ENCODE assay signal across 1 cellular context in genomic region chr10:18618995-18619394, GRCh38.
TF ChIP-seq lines count a peak whose summit lies in the region.

No MANE protein-coding gene starts in this region.

TF ChIP-seq in endothelial cell of umbilical vein, 7 proteins besides CTCF, POLR2A, EP300 and RAD21:
- TF ChIP-seq, protein P1, sequence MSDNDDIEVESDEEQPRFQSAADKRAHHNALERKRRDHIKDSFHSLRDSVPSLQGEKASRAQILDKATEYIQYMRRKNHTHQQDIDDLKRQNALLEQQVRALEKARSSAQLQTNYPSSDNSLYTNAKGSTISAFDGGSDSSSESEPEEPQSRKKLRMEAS (IDR thresholded peaks at IDR 0.05; ENCODE audit: insufficient read depth, insufficient read length), result no peak
- TF ChIP-seq JUN (IDR thresholded peaks at IDR 0.05; ENCODE audit: borderline replicate concordance, insufficient read depth, insufficient read length, low read depth), result no peak
- no peak for TF ChIP-seq POLR2AphosphoS5 (IDR thresholded peaks at IDR 0.05; ENCODE audit: insufficient read depth, low read depth, low read length)
- no peak for TF ChIP-seq GATA2 (IDR thresholded peaks at IDR 0.05; ENCODE audit: insufficient read depth, insufficient read length, low read depth, low read length)
- TF ChIP-seq EZH2 (IDR thresholded peaks at IDR 0.05; ENCODE audit: borderline replicate concordance, low read depth, low read length, severe bottlenecking), result no peak
- no peak for TF ChIP-seq FOS (IDR thresholded peaks at IDR 0.05; ENCODE audit: borderline replicate concordance, insufficient read depth, low read length)
- no peak for TF ChIP-seq MYC (IDR thresholded peaks at IDR 0.05; ENCODE audit: low read depth, low read length)
TF ChIP-seq in endothelial cell of umbilical vein: peak in this region for 0.
